In the genomic region with DNA sequence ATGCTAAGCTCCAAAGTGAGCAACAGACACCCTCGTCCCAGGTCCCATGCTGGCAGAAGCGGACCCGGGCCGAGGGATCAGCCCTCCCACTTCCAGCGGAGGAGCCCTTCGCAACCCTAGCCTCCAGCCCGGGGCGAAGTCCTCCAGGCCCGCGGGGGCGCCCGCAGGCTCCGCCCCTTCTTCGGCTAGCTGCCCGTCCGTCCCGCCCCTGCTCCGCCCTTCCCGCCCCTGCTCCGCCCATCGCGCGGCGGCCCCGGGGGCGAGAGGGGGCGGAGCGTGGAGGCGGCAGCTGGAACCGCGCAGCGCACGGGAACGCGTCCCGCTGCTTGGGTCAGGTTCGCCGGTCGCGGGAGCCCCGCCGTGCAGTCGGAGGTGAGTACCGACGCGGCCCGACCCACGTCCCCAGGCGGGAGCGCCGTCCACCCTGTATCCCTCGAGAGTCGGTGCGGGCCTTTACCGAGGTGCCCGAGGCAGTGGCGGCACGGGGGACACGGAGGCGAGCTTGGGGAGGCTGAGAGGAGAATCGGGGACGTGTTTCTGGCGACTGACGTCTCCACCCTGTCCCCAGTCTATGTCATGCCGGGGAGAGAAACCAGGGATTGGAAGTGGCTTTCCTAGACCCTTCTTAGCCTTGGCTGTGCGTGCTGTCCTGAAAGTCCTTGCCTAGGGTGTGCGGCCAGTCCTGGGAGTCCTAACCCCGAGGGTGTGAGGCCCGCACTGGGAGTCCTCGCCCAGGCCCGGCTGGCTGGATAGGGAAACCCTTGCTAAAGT, we compare ENCODE assay signal across 8 cellular contexts. TPM values are rescaled to one million over a fixed set of nuclear protein-coding genes. Genes with fewer than 3 reads are reported as not detected.
A peak's percentile ranks its signal among the peaks of the same experiment; 100 is the strongest.
DNase-seq lines count a peak whose midpoint lies in the region; ATAC-seq and TF ChIP-seq lines count a peak whose summit lies in the region.

A gene (plus strand): TSS at position 280 of the 771 bp plus-strand sequence. CDS start 20,864 bp downstream, outside the sequence.

- CTCF ChIA-PET in RWPE1 (lab: Yijun Ruan, JAX) = interaction anchor here (0.6 to 2.3 kb wide), 5 partner anchors 142 to 202 kb away, joined by 3 to 9 read pairs (median 4); a partner anchor contains a TSS

- peak; percentile 97 for ATAC-seq in GM21723 (IDR thresholded peaks at IDR 0.05; ENCODE audit: unreplicated experiment)

- no peaks in the 10 kb centered on the region for H3K9me3 Mint-ChIP-seq in nephron progenitor cell
- no peaks in the 10 kb centered on the region for H3K9me3 Mint-ChIP-seq in stimulated activated naive CD8-positive, alpha-beta T cell treated with anti-CD3 and anti-CD28 coated beads, Interleukin-15, Interleukin-2, amounts not matched to agents 100 ng/mL and 50 ng/mL, for 24 hours

- H3K27ac ChIP-seq in RWPE1 = peak within 1 kb of the TSS; percentile 77

- peaks cover 15% of the 10 kb centered on the region for H3K4me1 Mint-ChIP-seq in nephron progenitor cell
- peaks cover 15% of the 10 kb centered on the region for H3K4me1 Mint-ChIP-seq in stimulated activated naive CD8-positive, alpha-beta T cell treated with anti-CD3 and anti-CD28 coated beads, Interleukin-15, Interleukin-2, amounts not matched to agents 100 ng/mL and 50 ng/mL, for 24 hours (ENCODE audit: low read depth)

- H3K27me3 Mint-ChIP-seq in nephron progenitor cell (ENCODE audit: low read depth, poor library complexity) = peaks cover 51% of the 10 kb centered on the region
- peaks cover 28% of the 10 kb centered on the region for H3K27me3 Mint-ChIP-seq in stimulated activated naive CD8-positive, alpha-beta T cell treated with anti-CD3 and anti-CD28 coated beads, Interleukin-15, Interleukin-2, amounts not matched to agents 100 ng/mL and 50 ng/mL, for 24 hours

- TF ChIP-seq CTCF in RWPE1 (conservative IDR thresholded peaks at IDR 0.05; ENCODE audit: low read depth) (peak; percentile 62), fibroblast of the aortic adventitia (IDR thresholded peaks at IDR 0.05; ENCODE audit: insufficient read depth, low read length) (no peak), nephron progenitor cell (IDR thresholded peaks at IDR 0.05) (no peak)

- H3K4me3 Mint-ChIP-seq in nephron progenitor cell = peak within 1 kb of the TSS; percentile 94
- peak within 1 kb of the TSS; percentile 85 for H3K4me3 Mint-ChIP-seq in stimulated activated naive CD8-positive, alpha-beta T cell treated with anti-CD3 and anti-CD28 coated beads, Interleukin-15, Interleukin-2, amounts not matched to agents 100 ng/mL and 50 ng/mL, for 24 hours

- peak; percentile 93 for DNase-seq in Daoy (ENCODE audit: low read depth)
- DNase-seq in Jurkat, Clone E6-1 (ENCODE audit: low read depth, low spot score) = peak; percentile 54
- peak; percentile 95 for DNase-seq in RWPE1 (ENCODE audit: low spot score)
- peak; percentile 81 for DNase-seq in activated effector memory CD4-positive, alpha-beta T cell treated with Interleukin-2 at 50 U/mL for 16 hours
- peak; percentile 77 for DNase-seq in fibroblast of the aortic adventitia (ENCODE audit: low read depth)
- DNase-seq in nephron progenitor cell = peak; percentile 97

- peak within 1 kb of the TSS; percentile 83 for H3K4me3 ChIP-seq in Jurkat, Clone E6-1 (ENCODE audit: low read length)
- peak within 1 kb of the TSS; percentile 92 for H3K4me3 ChIP-seq in fibroblast of the aortic adventitia (ENCODE audit: low read depth, low read length)

- H3K27ac Mint-ChIP-seq in nephron progenitor cell = no peak within 1 kb of the TSS
- peak within 1 kb of the TSS; percentile 22 for H3K27ac Mint-ChIP-seq in stimulated activated naive CD8-positive, alpha-beta T cell treated with anti-CD3 and anti-CD28 coated beads, Interleukin-15, Interleukin-2, amounts not matched to agents 100 ng/mL and 50 ng/mL, for 24 hours

- H3K36me3 Mint-ChIP-seq in nephron progenitor cell (ENCODE audit: low read depth) = no peaks in the 10 kb centered on the region
- H3K36me3 Mint-ChIP-seq in stimulated activated naive CD8-positive, alpha-beta T cell treated with anti-CD3 and anti-CD28 coated beads, Interleukin-15, Interleukin-2, amounts not matched to agents 100 ng/mL and 50 ng/mL, for 24 hours (ENCODE audit: low read depth) = no peaks in the 10 kb centered on the region

- POLR2A ChIA-PET in RWPE1 (lab: Yijun Ruan, JAX; ENCODE audit: low non-redundant PET) = interaction anchor here (0.6 to 0.9 kb wide), 3 partner anchors 29 to 592 kb away, joined by 3 read pairs; a partner anchor contains a TSS

RNA-seq across cellular contexts. Expression of the gene that starts here (rescaled TPM):
- 51.9 and 52.8 TPM in 2 replicates for total RNA-seq in Daoy (2014; rRNA removed; shearing (Covaris generic))
- 28.2 TPM for polyA plus RNA-seq in Jurkat, Clone E6-1 (2012; ENCODE audit: insufficient read depth, insufficient read length)
- total RNA-seq in fibroblast of the aortic adventitia (ENCODE audit: low replicate concordance) = 81.3 and 125 TPM in 2 replicates

Comparison
In these comparisons a context has a peak if more than half of its experiments do, and no peak if none do; other contexts are left out.
1. Peak in every context shown above with its lines: DNase-seq, ATAC-seq, H3K4me3 ChIP-seq and H3K27ac ChIP-seq.